23 cellular contexts compared by ENCODE assay signal in the genomic region with DNA sequence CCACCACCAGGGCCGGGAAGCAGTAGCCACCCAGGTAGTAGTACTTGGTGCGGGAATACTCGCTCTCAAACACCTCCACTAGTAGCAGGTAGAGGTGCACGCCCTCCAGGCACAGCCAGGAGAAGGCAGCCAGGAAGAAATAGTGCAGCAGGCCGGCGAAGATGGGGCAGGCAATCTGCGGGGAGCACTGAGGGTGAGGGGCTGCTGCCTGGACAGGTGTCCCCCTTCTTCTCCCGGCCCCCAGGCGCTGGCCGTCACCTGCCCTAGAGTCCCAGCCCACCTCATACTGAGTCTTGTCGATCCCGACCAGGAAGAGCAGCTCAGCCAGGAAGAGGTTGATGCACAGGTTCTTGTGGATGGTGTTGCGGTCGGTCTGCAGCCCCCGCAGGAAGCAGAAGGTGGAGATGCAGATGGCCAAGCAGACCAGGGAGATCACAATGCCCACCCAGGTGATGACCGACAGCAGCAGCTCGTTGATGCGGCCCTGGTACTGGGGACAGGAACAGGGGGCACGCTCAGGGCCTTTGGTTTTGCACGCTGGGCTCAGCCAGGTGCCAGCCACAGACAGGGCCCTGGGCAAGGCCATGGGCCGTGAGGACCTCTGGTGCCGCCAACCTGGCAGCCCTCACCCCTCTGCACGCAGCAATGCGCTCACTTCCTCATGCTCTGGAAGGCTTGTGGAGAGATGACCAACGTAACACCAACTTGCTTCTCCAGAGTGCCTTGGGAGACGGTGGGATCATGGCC. TPM values are rescaled to one million over a fixed set of nuclear protein-coding genes. Genes with fewer than 3 reads are reported as not detected.
DNase-seq lines count a peak whose midpoint lies in the region; ATAC-seq, FAIRE-seq and TF ChIP-seq lines count a peak whose summit lies in the region.
"Had no signal": no experiment of that assay in that cellular context is flagged by ENCODE, and none has a peak within 500 bp of the region (broad histone marks: within the 10 kb centered on the region; RNA-seq: fewer than 3 reads in every experiment).

No MANE protein-coding gene starts in this region.

- peaks cover 1% of the 10 kb centered on the region for H3K9me1 ChIP-seq in K562 (ENCODE audit: control insufficient read depth, insufficient read depth, low read length)

- no peak overlapping the region for H3K9ac ChIP-seq in PC-3 (ENCODE audit: low read length)
- no peak overlapping the region for H3K9ac ChIP-seq in K562 (ENCODE audit: insufficient read depth in 1 of 2, low read depth in 2 of 2, low read length in 2 of 2)
- H3K9ac ChIP-seq in neuronal stem cell (ENCODE audit: low read depth, low read length, poor library complexity), result peak overlapping the region; percentile 53
- H3K9ac ChIP-seq: BLaER1 treated with 17β-estradiol and CSF1 and Interleukin-3, amounts not matched to agents 10 nM and 100 nM had no signal

- H3F3A ChIP-seq in PC-3 (ENCODE audit: low read length, unreplicated experiment), result no peaks in the 10 kb centered on the region

- no peak overlapping the region for H2AFZ ChIP-seq in PC-3 (ENCODE audit: low read length)
- H2AFZ ChIP-seq in K562 (ENCODE audit: low read depth, low read length), result no peak overlapping the region
- H2AFZ ChIP-seq in neuronal stem cell (ENCODE audit: low read length), result no peak overlapping the region
- H2AFZ ChIP-seq: GM23338 had no signal

- no peak for TF ChIP-seq RAD21 in K562 (CRISPR knock-in tag; conservative IDR thresholded peaks at IDR 0.05 in 1 of 2, IDR thresholded peaks at IDR 0.05 in 1 of 2)

- peak overlapping the region; percentile 46 for H4K91ac ChIP-seq in neuronal stem cell (ENCODE audit: low read depth, low read length, poor library complexity)

- H3K4me1 ChIP-seq in PC-3 (ENCODE audit: insufficient read depth, low read length) (no peaks in the 10 kb centered on the region), K562 (replicated peaks in 1 of 2; ENCODE audit: control insufficient read depth in 2 of 2, insufficient read depth in 2 of 2, low read length in 2 of 2) (peaks cover 0 to 17% of the 10 kb centered on the region in 2 experiments; a peak in 1 of 5 replicates), neuronal stem cell (ENCODE audit: control insufficient read depth in 2 of 2, insufficient read depth in 1 of 2, low read depth in 1 of 2, low read length in 2 of 2) (no peaks in the 10 kb centered on the region)
- H3K4me1 ChIP-seq: A549, BE2C, HAP-1 had no signal

- no peak overlapping the region for H2BK5ac ChIP-seq in neuronal stem cell (ENCODE audit: low read length)

- no peak overlapping the region for H4K8ac ChIP-seq in neuronal stem cell (ENCODE audit: low read depth, low read length)

- H3K18ac ChIP-seq in neuronal stem cell (ENCODE audit: low read length), result no peak overlapping the region

- H3K23ac ChIP-seq in neuronal stem cell (ENCODE audit: low read depth, low read length, poor library complexity), result peak overlapping the region; percentile 57

- intact Hi-C loops in PC-3 (cut with micrococcal nuclease) (no loop called here), K562 (cut with micrococcal nuclease) (no loop called here)

- H2BK15ac ChIP-seq in neuronal stem cell (ENCODE audit: low read length), result no peak overlapping the region

- H2AK5ac ChIP-seq in neuronal stem cell (ENCODE audit: low read depth, low read length), result no peak overlapping the region

- POLR2A ChIA-PET in PC-3 (lab: Charles Lee; ENCODE audit: unreplicated experiment), result no interaction called here
- POLR2A ChIA-PET in K562 (lab: Yijun Ruan, JAX), result interaction anchor here (1.0 to 1.9 kb wide), 3 partner anchors 11 to 20 kb away, joined by 3 to 4 read pairs (median 4); partner anchors contain the start of gene ASF1B

- peaks cover 8% of the 10 kb centered on the region for H3K79me1 ChIP-seq in neuronal stem cell (ENCODE audit: low read depth, low read length)

- H3K4me3 ChIP-seq in PC-3 (ENCODE audit: low read length), result no peak overlapping the region
- no peak overlapping the region for H3K4me3 ChIP-seq in K562
- H3K4me3 ChIP-seq in neuronal stem cell (ENCODE audit: low read length in 2 of 2), result no peak overlapping the region
- H3K4me3 ChIP-seq: A549; BLaER1 treated with 17β-estradiol and CSF1 and Interleukin-3, amounts not matched to agents 10 nM and 100 nM; GM23338; HAP-1 had no signal

- H3K4me2 ChIP-seq in PC-3 (ENCODE audit: low read length), result no peak overlapping the region
- H3K4me2 ChIP-seq in K562 (ENCODE audit: insufficient read depth, low read length), result no peak overlapping the region
- H3K4me2 ChIP-seq in neuronal stem cell (ENCODE audit: insufficient read depth, low read length, poor library complexity, severe bottlenecking), result no peak overlapping the region
- H3K4me2 ChIP-seq: A549, GM23338 had no signal

- CTCF ChIA-PET in PC-3 (lab: Charles Lee) (no interaction called here), K562 (lab: Yijun Ruan, JAX; ENCODE audit: low intra/inter-chr PET ratio) (no interaction called here)

- BruUV-seq in PC-3 (replicated peaks; lab: Mats Ljungman, UMichigan), result TSS peak; percentile 16
- no TSS peak for BruUV-seq in K562 (replicated peaks; lab: Mats Ljungman, UMichigan)

- 92% methylated on average over 21 of the region's 26 CpGs for WGBS in K562 (ENCODE audit: insufficient coverage, low coverage, missing lambda C conversion rate)
- no CpG with 5 or more reads among the region's 26 CpGs for WGBS in neuronal stem cell (ENCODE audit: extremely low coverage in 2 of 2, insufficient read length in 2 of 2, insufficient replicate concordance in 1 of 2), 2 donors

- no peak overlapping the region for H3K4ac ChIP-seq in neuronal stem cell (ENCODE audit: low read length)

- no peak for TF ChIP-seq POLR2A in K562 (conservative IDR thresholded peaks at IDR 0.05)

- H3K79me2 ChIP-seq in PC-3 (ENCODE audit: low read length), result no peaks in the 10 kb centered on the region
- no peaks in the 10 kb centered on the region for H3K79me2 ChIP-seq in K562 (ENCODE audit: control insufficient read depth, insufficient read depth, low read length)

- FAIRE-seq in K562 (lab: Jason Lieb, UNC), result no peak
- FAIRE-seq: A549, G401.6, GM19239 had no signal

- no peaks in the 10 kb centered on the region for H3K9me2 ChIP-seq in PC-3 (replicated peaks; ENCODE audit: low read length)

- H3K14ac ChIP-seq in neuronal stem cell (ENCODE audit: low read length), result no peak overlapping the region

- no peak for TF ChIP-seq CTCF in PC-3 (conservative IDR thresholded peaks at IDR 0.05; ENCODE audit: low read depth, low read length)
- no peak for TF ChIP-seq CTCF in K562 (IDR thresholded peaks at IDR 0.05 in 2 of 3, conservative IDR thresholded peaks at IDR 0.05 in 1 of 3; ENCODE audit: insufficient read depth in 2 of 3, low read depth in 1 of 3, low read length in 3 of 3)

- no peaks in the 10 kb centered on the region for H3K9me3 ChIP-seq in PC-3 (ENCODE audit: low read length)
- no peaks in the 10 kb centered on the region for H3K9me3 ChIP-seq in K562 (replicated peaks; ENCODE audit: control insufficient read depth, insufficient read depth, low read depth, low read length)
- H3K9me3 ChIP-seq in neuronal stem cell (replicated peaks in 1 of 2; ENCODE audit: control insufficient read depth in 2 of 2, insufficient read depth in 1 of 2, low read depth in 1 of 2, low read length in 2 of 2), result no peaks in the 10 kb centered on the region
- H3K9me3 ChIP-seq: A549; BE2C; BLaER1 treated with 17β-estradiol and CSF1 and Interleukin-3, amounts not matched to agents 10 nM and 100 nM; HAP-1 had no signal

- H3K27me3 ChIP-seq in PC-3 (ENCODE audit: low read length) (no peaks in the 10 kb centered on the region), K562 (ENCODE audit: control insufficient read depth in 2 of 2, insufficient read depth in 2 of 2, low read length in 2 of 2) (no peaks in the 10 kb centered on the region), neuronal stem cell (ENCODE audit: control insufficient read depth in 3 of 3, insufficient read depth in 3 of 3, low read depth in 1 of 3, low read length in 3 of 3) (no peaks in the 10 kb centered on the region)
- H3K27me3 ChIP-seq: BE2C; BLaER1 treated with 17β-estradiol and CSF1 and Interleukin-3, amounts not matched to agents 10 nM and 100 nM had no signal

- in situ Hi-C loops in K562 (cut with MboI), result no loop called here

- H4K20me1 ChIP-seq in PC-3 (ENCODE audit: low read length) (no peaks in the 10 kb centered on the region), K562 (replicated peaks; ENCODE audit: control insufficient read depth, insufficient read depth, low read length) (no peaks in the 10 kb centered on the region; the same call in none of the 2 replicates)

- no peak for DNase-seq in PC-3
- DNase-seq in K562 (ENCODE audit: extremely low read depth in 1 of 4, low spot score in 3 of 4), result no peak
- no peak for DNase-seq in neuronal stem cell (ENCODE audit: low spot score)
- DNase-seq in activated CD4-positive, alpha-beta T cell treated with anti-CD3 and anti-CD28 coated beads, Interleukin-2, amount 50 U/mL, for 48 hours, result no peak
- DNase-seq in HUDEP-2 (lab: John Stamatoyannopoulos, UW; ENCODE audit: unreplicated experiment in 76 of 76), result no peak
- DNase-seq in DMS 273 (lab: John Stamatoyannopoulos, UW; ENCODE audit: unreplicated experiment), result no peak
- DNase-seq: 8988T; ACHN; AML-193; BE2C; Calu3; CD4-positive, alpha-beta T cell; COR-L47; DMS153; DND-41; HFFc6 had no signal

- TF ChIP-seq EP300 in K562 (IDR thresholded peaks at IDR 0.05; ENCODE audit: low read length), result no peak

- peaks cover 14% of the 10 kb centered on the region for H3K36me3 ChIP-seq in PC-3 (ENCODE audit: low read depth, low read length)
- H3K36me3 ChIP-seq in K562 (ENCODE audit: control insufficient read depth, insufficient read depth, low read length), result peaks cover 56% of the 10 kb centered on the region; the same call in 2 of the 3 replicates
- H3K36me3 ChIP-seq in neuronal stem cell (replicated peaks in 1 of 2; ENCODE audit: control insufficient read depth in 2 of 2, insufficient read depth in 2 of 2, low read length in 2 of 2), result peaks cover 71 to 83% of the 10 kb centered on the region in 2 donors

- H2BK120ac ChIP-seq in neuronal stem cell (ENCODE audit: low read depth, low read length), result no peak overlapping the region

- no peak for ATAC-seq in PC-3
- ATAC-seq in K562, result no peak
- ATAC-seq: A549, GM23338 had no signal

- H2BK12ac ChIP-seq in neuronal stem cell (ENCODE audit: low read length), result peak overlapping the region; percentile 41

- H3K27ac ChIP-seq in PC-3 (ENCODE audit: low read length) (no peak overlapping the region), K562 (ENCODE audit: extremely low read depth, low read depth, low read length) (no peak overlapping the region), neuronal stem cell (replicated peaks; ENCODE audit: low read length) (no peak overlapping the region)
- H3K27ac ChIP-seq: A549; BLaER1 treated with 17β-estradiol and CSF1 and Interleukin-3, amounts not matched to agents 10 nM and 100 nM had no signal

RNA-seq across cellular contexts. Expression of gene ASF1B, which starts 20.8 kb away (rescaled TPM):
- 71.2 and 84.7 TPM in 2 replicates for total RNA-seq in PC-3 (2014; rRNA removed)
- 7.9 and 16.6 TPM in 2 replicates for total RNA-seq in K562 (2011; cell fraction: chromatin; rRNA removed; ENCODE audit: low replicate concordance)
- 18.7 and 23.9 TPM in 2 replicates for total RNA-seq in K562 (2011; cell fraction: nucleolus; rRNA removed)
- 14.1 and 22.4 TPM in 2 replicates for total RNA-seq in K562 (2011; cell fraction: nucleoplasm; rRNA removed)
- total RNA-seq in K562 (2014; rRNA removed), result 54.8 and 85.6 TPM in 2 replicates
- 29.4 and 30.7 TPM in 2 replicates for total RNA-seq in K562 (2014; rRNA removed; fragmentation: Illumina TruSeq; extraction: Trizol)
- total RNA-seq in K562 (2015; rRNA removed; fragmentation: Illumina TruSeq; extraction: Trizol), result 38.0 and 39.3 TPM in 2 replicates
- 59.6 and 66.6 TPM in 2 replicates for total RNA-seq in K562 (2021)
- 43.1 and 69.4 TPM in 2 replicates for polyA plus RNA-seq in K562 (2011; rRNA removed)
- polyA plus RNA-seq in K562 (2011; cell fraction: cytosol; rRNA removed), result 75.6 and 117 TPM in 2 replicates
- polyA plus RNA-seq in K562 (2011; cell fraction: nucleus; rRNA removed), result 22.8 and 25.8 TPM in 2 replicates
- polyA plus RNA-seq in K562 (2012), result 72.6 and 87.5 TPM in 2 replicates
- 59.5 and 60.9 TPM in 2 replicates for polyA plus RNA-seq in K562 (2014; fragmentation: Illumina TruSeq; extraction: Trizol)
- polyA plus RNA-seq in K562 (2014; fragmentation: Nextera tagmentation; extraction: Ambion mirVana), result 1 to 10 TPM; 6.0 to 8.0 TPM
- 52.7 and 53.3 TPM in 2 replicates for polyA plus RNA-seq in K562 (2014; rRNA removed)
- 19.4 and 39.5 TPM in 2 replicates for polyA minus RNA-seq in K562 (2011; rRNA and poly(A)+ RNA removed)
- 43.6 and 47.1 TPM in 2 replicates for polyA minus RNA-seq in K562 (2011; cell fraction: cytosol; rRNA and poly(A)+ RNA removed)
- 11.0 and 13.6 TPM in 2 replicates for polyA minus RNA-seq in K562 (2011; cell fraction: nucleus; rRNA and poly(A)+ RNA removed)
- polyA plus RNA-seq in neuronal stem cell (2013, experiment 1 of 2), result 32.1 TPM
- 30.3 TPM for polyA plus RNA-seq in neuronal stem cell (2013, experiment 2 of 2)

RNA-seq across cellular contexts. Expression of gene PRKACA, which starts 39.6 kb away (rescaled TPM):
- total RNA-seq in PC-3 (2014; rRNA removed) (50.2 and 72.9 TPM in 2 replicates), K562 (2014; rRNA removed) (8.4 and 12.7 TPM in 2 replicates), K562 (2014; rRNA removed; fragmentation: Illumina TruSeq; extraction: Trizol) (10.6 and 13.0 TPM in 2 replicates), K562 (2015; rRNA removed; fragmentation: Illumina TruSeq; extraction: Trizol) (11.9 and 12.2 TPM in 2 replicates), K562 (2021) (57.8 and 63.1 TPM in 2 replicates)
- 26.1 and 58.3 TPM in 2 replicates for total RNA-seq in K562 (2011; cell fraction: chromatin; rRNA removed; ENCODE audit: low replicate concordance)
- 30.5 and 42.7 TPM in 2 replicates for total RNA-seq in K562 (2011; cell fraction: nucleolus; rRNA removed)
- total RNA-seq in K562 (2011; cell fraction: nucleoplasm; rRNA removed), result 28.7 and 35.1 TPM in 2 replicates
- polyA plus RNA-seq in K562 (2011; rRNA removed) (19.9 and 22.9 TPM in 2 replicates), K562 (2014; fragmentation: Illumina TruSeq; extraction: Trizol) (50.6 and 59.4 TPM in 2 replicates), K562 (2014; fragmentation: Nextera tagmentation; extraction: Ambion mirVana) (1 to 10 TPM; 1.2 to 1.7 TPM), K562 (2014; rRNA removed) (37.6 and 39.7 TPM in 2 replicates)
- polyA plus RNA-seq in K562 (2011; cell fraction: cytosol; rRNA removed), result 18.1 and 22.9 TPM in 2 replicates
- polyA plus RNA-seq in K562 (2011; cell fraction: nucleus; rRNA removed), result 9.4 and 10.8 TPM in 2 replicates
- 53.1 and 56.7 TPM in 2 replicates for polyA plus RNA-seq in K562 (2012)
- polyA minus RNA-seq in K562 (2011; rRNA and poly(A)+ RNA removed), result 16.0 and 20.3 TPM in 2 replicates
- polyA minus RNA-seq in K562 (2011; cell fraction: cytosol; rRNA and poly(A)+ RNA removed), result 18.1 and 18.7 TPM in 2 replicates
- polyA minus RNA-seq in K562 (2011; cell fraction: nucleus; rRNA and poly(A)+ RNA removed), result 7.5 and 8.3 TPM in 2 replicates
- 66.8 TPM for polyA plus RNA-seq in neuronal stem cell (2013, experiment 1 of 2)
- 67.2 TPM for polyA plus RNA-seq in neuronal stem cell (2013, experiment 2 of 2)

RNA-seq across cellular contexts. Expression of gene ADGRL1, which starts 48.8 kb away (rescaled TPM):
- total RNA-seq in PC-3 (2014; rRNA removed) (37.2 and 39.3 TPM in 2 replicates), K562 (2014; rRNA removed) (10.9 TPM in 2 replicates), K562 (2014; rRNA removed; fragmentation: Illumina TruSeq; extraction: Trizol) (2.8 and 3.3 TPM in 2 replicates), K562 (2015; rRNA removed; fragmentation: Illumina TruSeq; extraction: Trizol) (6.7 and 7.6 TPM in 2 replicates), K562 (2021) (33.2 and 37.0 TPM in 2 replicates)
- total RNA-seq in K562 (2011; cell fraction: chromatin; rRNA removed; ENCODE audit: low replicate concordance), result 52.8 and 150 TPM in 2 replicates
- 73.8 and 77.4 TPM in 2 replicates for total RNA-seq in K562 (2011; cell fraction: nucleolus; rRNA removed)
- 64.1 and 80.0 TPM in 2 replicates for total RNA-seq in K562 (2011; cell fraction: nucleoplasm; rRNA removed)
- polyA plus RNA-seq in K562 (2011; rRNA removed) (8.6 and 14.7 TPM in 2 replicates), K562 (2014; fragmentation: Illumina TruSeq; extraction: Trizol) (10.8 and 16.6 TPM in 2 replicates), K562 (2014; fragmentation: Nextera tagmentation; extraction: Ambion mirVana) (under 1 TPM; 0.14 to 0.27 TPM), K562 (2014; rRNA removed) (12.6 and 20.3 TPM in 2 replicates)
- polyA plus RNA-seq in K562 (2011; cell fraction: cytosol; rRNA removed), result 10.0 and 19.9 TPM in 2 replicates
- 50.7 and 75.0 TPM in 2 replicates for polyA plus RNA-seq in K562 (2011; cell fraction: nucleus; rRNA removed)
- polyA plus RNA-seq in K562 (2012), result 12.4 and 16.3 TPM in 2 replicates
- polyA minus RNA-seq in K562 (2011; rRNA and poly(A)+ RNA removed), result 9.3 and 13.3 TPM in 2 replicates
- 31.3 and 46.7 TPM in 2 replicates for polyA minus RNA-seq in K562 (2011; cell fraction: cytosol; rRNA and poly(A)+ RNA removed)
- 17.5 and 24.1 TPM in 2 replicates for polyA minus RNA-seq in K562 (2011; cell fraction: nucleus; rRNA and poly(A)+ RNA removed)
- 41.4 TPM for polyA plus RNA-seq in neuronal stem cell (2013, experiment 1 of 2)
- polyA plus RNA-seq in neuronal stem cell (2013, experiment 2 of 2), result 42.1 TPM
- polyA plus RNA-seq: CD14-positive monocyte had no signal
